9 cellular contexts compared by ENCODE assay signal in the genomic region with DNA sequence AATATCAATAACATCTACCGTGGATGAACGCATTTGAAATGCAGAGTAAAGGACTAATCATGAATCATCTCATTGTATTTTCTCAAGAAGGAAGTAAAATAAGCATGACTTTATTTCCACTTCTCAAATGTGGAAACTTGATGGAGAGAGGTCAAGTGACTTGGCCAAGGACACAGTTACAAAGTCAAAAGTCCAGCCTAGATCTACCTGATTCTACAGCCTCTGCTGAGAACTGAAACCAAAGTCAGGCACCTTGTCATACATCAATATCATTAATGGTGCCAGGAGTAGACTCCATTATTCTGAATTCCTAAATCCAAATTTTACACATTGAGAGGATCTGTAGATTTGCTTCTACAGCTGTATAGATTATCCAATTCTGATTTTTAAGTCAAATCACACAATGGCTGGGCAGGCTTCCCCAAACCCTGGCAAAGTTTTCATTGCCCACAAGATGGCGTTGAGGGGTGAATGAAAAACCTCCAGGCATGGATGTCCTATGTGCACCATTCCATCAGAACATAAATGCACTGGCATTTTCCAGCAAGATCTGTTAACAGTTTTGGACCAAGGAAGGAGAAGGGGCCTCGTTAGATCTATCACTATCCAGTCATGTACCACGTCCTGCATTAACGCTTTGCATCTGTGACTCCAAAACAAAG.
DNase-seq lines count a peak whose midpoint lies in the region; ATAC-seq and TF ChIP-seq lines count a peak whose summit lies in the region.
"Had no signal": no experiment of that assay in that cellular context is flagged by ENCODE, and none has a peak within 500 bp of the region (broad histone marks: within the 10 kb centered on the region; RNA-seq: fewer than 3 reads in every experiment).

No MANE protein-coding gene starts in this region.

- H3K9me3 Mint-ChIP-seq in stimulated activated effector memory CD8-positive, alpha-beta T cell treated with anti-CD3 and anti-CD28 coated beads, Interleukin-12 subunit alpha, Interleukin-12 subunit beta, amount 100 ng/mL, for 72 hours: no peaks in the 10 kb centered on the region

- no peaks in the 10 kb centered on the region for H3K4me1 ChIP-seq in RWPE2 (ENCODE audit: insufficient read depth, poor library complexity, severe bottlenecking)

- H3K36me3 ChIP-seq in RWPE2 (ENCODE audit: low read depth): no peaks in the 10 kb centered on the region

- no peaks in the 10 kb centered on the region for H3K27me3 ChIP-seq in RWPE2 (ENCODE audit: insufficient read depth, poor library complexity, severe bottlenecking)

- H3K4me3 Mint-ChIP-seq in stimulated activated effector memory CD8-positive, alpha-beta T cell treated with anti-CD3 and anti-CD28 coated beads, Interleukin-12 subunit alpha, Interleukin-12 subunit beta, amount 100 ng/mL, for 72 hours: no peak overlapping the region
- H3K4me3 Mint-ChIP-seq: CD4-positive, CD25-positive, alpha-beta regulatory T cell had no signal

- no peaks in the 10 kb centered on the region for H3K4me1 Mint-ChIP-seq in stimulated activated effector memory CD8-positive, alpha-beta T cell treated with anti-CD3 and anti-CD28 coated beads, Interleukin-12 subunit alpha, Interleukin-12 subunit beta, amount 100 ng/mL, for 72 hours
- H3K4me1 Mint-ChIP-seq: CD4-positive, CD25-positive, alpha-beta regulatory T cell had no signal

- H3K27ac Mint-ChIP-seq in stimulated activated effector memory CD8-positive, alpha-beta T cell treated with anti-CD3 and anti-CD28 coated beads, Interleukin-12 subunit alpha, Interleukin-12 subunit beta, amount 100 ng/mL, for 72 hours: no peak overlapping the region
- H3K27ac Mint-ChIP-seq: CD4-positive, CD25-positive, alpha-beta regulatory T cell had no signal

- DNase-seq in NCI-H1417 (lab: John Stamatoyannopoulos, UW) (peak; percentile 28 to 74 (median 44)), NCI-H1417 treated with DMSO at 0.1 percent for 48 hours (lab: John Stamatoyannopoulos, UW) (no peak), RWPE2 (ENCODE audit: low spot score) (no peak), globus pallidus (ENCODE audit: low spot score) (peak; percentile 30), stromal cell of bone marrow (ENCODE audit: low read depth) (peak; percentile 48)
- no peak for DNase-seq in stimulated activated naive CD4-positive, alpha-beta T cell treated with Interleukin-2 at 50 U/mL for 16 hours (lab: John Stamatoyannopoulos, UW)
- no peak for DNase-seq in stimulated activated effector memory CD8-positive, alpha-beta T cell treated with anti-CD3 and anti-CD28 coated beads, Interleukin-12 subunit alpha, Interleukin-12 subunit beta, amount 100 ng/mL, for 72 hours (ENCODE audit: low spot score in 2 of 2)
- DNase-seq in activated CD4-positive, alpha-beta T cell treated with anti-CD3 and anti-CD28 coated beads for 1 hour: no peak
- DNase-seq: CD4-positive, CD25-positive, alpha-beta regulatory T cell had no signal

- TF ChIP-seq CTCF in RWPE2 (IDR thresholded peaks at IDR 0.05; ENCODE audit: poor library complexity, severe bottlenecking): peak; percentile 98

- no peak overlapping the region for H3K4me3 ChIP-seq in RWPE2 (ENCODE audit: severe bottlenecking)

- H3K36me3 Mint-ChIP-seq in stimulated activated effector memory CD8-positive, alpha-beta T cell treated with anti-CD3 and anti-CD28 coated beads, Interleukin-12 subunit alpha, Interleukin-12 subunit beta, amount 100 ng/mL, for 72 hours: no peaks in the 10 kb centered on the region
- H3K36me3 Mint-ChIP-seq: CD4-positive, CD25-positive, alpha-beta regulatory T cell had no signal

- peak; percentile 87 for ATAC-seq in RWPE2 (ENCODE audit: low read depth)
- ATAC-seq in stimulated activated effector memory CD8-positive, alpha-beta T cell treated with anti-CD3 and anti-CD28 coated beads, Interleukin-12 subunit alpha, Interleukin-12 subunit beta, amount 100 ng/mL, for 72 hours: no peak

- no peak overlapping the region for H3K27ac ChIP-seq in RWPE2 (ENCODE audit: poor library complexity, severe bottlenecking)

- no peaks in the 10 kb centered on the region for H3K9me3 ChIP-seq in RWPE2 (ENCODE audit: severe bottlenecking)

Comparison
In these comparisons a context has a peak if more than half of its experiments do, and no peak if none do; other contexts are left out.
1. DNase-seq: peak in NCI-H1417 (3 of 3), globus pallidus (single experiment) and stromal cell of bone marrow (single experiment); none in NCI-H1417 treated with DMSO at 0.1 percent for 48 hours (single experiment), RWPE2 (single experiment), stimulated activated naive CD4-positive, alpha-beta T cell treated with Interleukin-2 at 50 U/mL for 16 hours (single experiment), stimulated activated effector memory CD8-positive, alpha-beta T cell treated with anti-CD3 and anti-CD28 coated beads, Interleukin-12 subunit alpha, Interleukin-12 subunit beta, amount 100 ng/mL, for 72 hours (0 of 2) and activated CD4-positive, alpha-beta T cell treated with anti-CD3 and anti-CD28 coated beads for 1 hour (single experiment).